Comparison of ENCODE assay signal across 39 cellular contexts in the genomic region with DNA sequence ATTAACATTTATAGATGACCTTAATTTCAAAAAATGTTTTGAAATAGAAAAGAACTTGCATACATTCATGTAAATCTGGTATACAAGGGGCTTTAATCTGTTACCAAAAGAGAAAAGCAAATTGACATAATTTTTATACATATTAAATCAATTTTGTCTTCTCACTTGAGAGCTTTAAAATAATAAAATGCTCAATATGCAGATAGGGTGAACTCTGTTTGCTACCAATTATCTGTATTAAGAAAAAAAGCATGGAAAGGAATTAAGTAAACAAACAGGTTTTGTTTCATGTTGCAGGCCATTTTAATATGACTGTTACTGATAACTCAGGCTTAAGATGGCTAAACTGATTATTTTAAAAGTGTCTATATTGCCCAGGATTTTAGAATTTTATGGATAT. TPM values are rescaled to one million over a fixed set of nuclear protein-coding genes. Genes with fewer than 3 reads are reported as not detected.
"Had no signal": no experiment of that assay in that cellular context is flagged by ENCODE, and none has a peak within 500 bp of the region (broad histone marks: within the 10 kb centered on the region; RNA-seq: fewer than 3 reads in every experiment).

No MANE protein-coding gene starts in this region.

- DNase-seq: Karpas-422, Kasumi-1, MG63, MM.1S, MV-4-11, NCI-H1048, NCI-H1092, NCI-H1092 treated with DMSO at 0.1 percent for 48 hours, NCI-H1105, NCI-H1105 treated with DMSO at 0.1 percent for 48 hours, NCI-H1417, NCI-H1417 treated with DMSO at 0.1 percent for 48 hours, NCI-H1436, NCI-H1436 treated with DMSO at 0.1 percent for 48 hours, NCI-H146, NCI-H1694, NCI-H1694 treated with DMSO at 0.1 percent for 48 hours, NCI-H187, NCI-H187 treated with DMSO at 0.1 percent for 48 hours, NCI-H1930, NCI-H2029, NCI-H2029 treated with DMSO at 0.1 percent for 48 hours, NCI-H2081, NCI-H2081 treated with DMSO at 0.1 percent for 48 hours, NCI-H2107, NCI-H2171, NCI-H2171 treated with DMSO at 0.1 percent for 48 hours, NCI-H2227 treated with DMSO at 0.1 percent for 48 hours, NCI-H226, NCI-H345, NCI-H446, NCI-H446 treated with DMSO at 0.1 percent for 48 hours, NCI-H510A, NCI-H510A treated with DMSO at 0.1 percent for 48 hours, NCI-H524 had no signal

- H3K4me3 ChIP-seq: MG63 had no signal

- H3K36me3 ChIP-seq: MG63 had no signal

- H3K9me3 ChIP-seq: MG63 had no signal

RNA-seq across cellular contexts. Expression of a gene that starts 6.0 kb away (rescaled TPM):
- total RNA-seq: LHCN-M2, M059J, MCF 10A, NCI-H460 had no signal
